ENCODE assay signal across 16 cellular contexts in the genomic region with DNA sequence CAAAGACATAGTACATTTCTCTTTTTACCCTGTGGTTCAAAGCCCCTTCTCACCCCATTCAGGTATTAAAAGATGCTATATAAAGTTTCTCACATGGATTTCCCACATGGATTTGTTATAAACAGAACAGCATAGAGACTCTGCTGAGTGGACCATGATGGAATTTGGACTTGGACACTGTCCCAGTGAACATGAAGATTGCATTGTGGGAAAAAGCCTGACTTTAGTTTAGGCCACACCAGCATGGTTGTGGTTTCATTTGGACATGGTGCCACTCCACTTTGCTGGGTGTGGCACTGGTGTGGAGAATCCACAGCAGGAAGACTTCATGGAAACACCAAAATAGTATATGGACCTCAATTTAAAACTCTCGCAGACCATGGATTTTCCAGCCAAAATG.
A peak's percentile ranks its signal among the peaks of the same experiment; 100 is the strongest.
DNase-seq lines count a peak whose midpoint lies in the region; ATAC-seq and TF ChIP-seq lines count a peak whose summit lies in the region.
"Had no signal": no experiment of that assay in that cellular context is flagged by ENCODE, and none has a peak within 500 bp of the region (broad histone marks: within the 10 kb centered on the region; RNA-seq: fewer than 3 reads in every experiment).

No MANE protein-coding gene starts in this region.

- DNase-seq in BJ (ENCODE audit: low read depth) (peak; percentile 73), NCI-H226 (peak; percentile 58), fibroblast of lung (ENCODE audit: low read depth in 2 of 2) (peak; percentile 80 to 84), mesendoderm (no peak), lower leg skin (ENCODE audit: low spot score in 2 of 2) (no peak)
- DNase-seq in activated naive CD4-positive, alpha-beta T cell treated with anti-CD3 and anti-CD28 coated beads, Interleukin-2, amount 50 U/mL, for 72 hours (ENCODE audit: low spot score in 2 of 2) = no peak
- DNase-seq in central memory CD4-positive, alpha-beta T cell = no peak
- DNase-seq: activated CD4-positive, alpha-beta T cell treated with anti-CD3 and anti-CD28 coated beads for 36 hours; activated T-cell treated with anti-CD3 and anti-CD28 coated beads, Interleukin-2, amount 50 U/mL, for 1 hour; NCI-H1092; NCI-H446 treated with DMSO at 0.1 percent for 48 hours; pancreas; T-helper 2 cell; thyroid gland had no signal

- H3K36me3 Mint-ChIP-seq in activated naive CD4-positive, alpha-beta T cell treated with anti-CD3 and anti-CD28 coated beads, Interleukin-2, amount 50 U/mL, for 72 hours = peaks cover 4 to 7% of the 10 kb centered on the region in 2 donors

- peak overlapping the region; percentile 81 for H3K4ac ChIP-seq in mesendoderm (ENCODE audit: low read depth, low read length)

- H3K4me2 ChIP-seq in fibroblast of lung (ENCODE audit: extremely low read depth, insufficient read depth, low read length) (peak overlapping the region; percentile 9), mesendoderm (ENCODE audit: low read length) (no peak overlapping the region)
- H3K4me2 ChIP-seq: BLaER1 treated with 17β-estradiol and CSF1 and Interleukin-3, amounts not matched to agents 10 nM and 100 nM had no signal

- ATAC-seq in activated naive CD4-positive, alpha-beta T cell treated with anti-CD3 and anti-CD28 coated beads, Interleukin-2, amount 50 U/mL, for 72 hours = no peak
- no peak for ATAC-seq in GM19395 (IDR thresholded peaks at IDR 0.05; ENCODE audit: unreplicated experiment)
- ATAC-seq: activated CD4-positive, alpha-beta T cell treated with anti-CD3 and anti-CD28 coated beads for 36 hours had no signal

- no peaks in the 10 kb centered on the region for H3K4me1 ChIP-seq in fibroblast of lung (ENCODE audit: control insufficient read depth, extremely low read depth, insufficient read depth, low read length)
- H3K4me1 ChIP-seq in mesendoderm (ENCODE audit: control insufficient read depth, low read depth, low read length) = peaks cover 18% of the 10 kb centered on the region
- H3K4me1 ChIP-seq: pancreas, thyroid gland had no signal

- H2BK120ac ChIP-seq in mesendoderm (ENCODE audit: low read depth, low read length) = peak overlapping the region; percentile 82

- no CpG with 5 or more reads among the region's 1 CpG for WGBS in mesendoderm (ENCODE audit: extremely low coverage, insufficient coverage, low lambda C conversion rate)
- 84 to 94% methylated on average over 1 of the region's 1 CpG for WGBS in lower leg skin, 2 donors

- no peak overlapping the region for H2BK15ac ChIP-seq in mesendoderm (replicated peaks; ENCODE audit: low read depth)

- no peak overlapping the region for H3K27ac ChIP-seq in fibroblast of lung (ENCODE audit: insufficient read depth, low read length)
- no peak overlapping the region for H3K27ac ChIP-seq in mesendoderm (ENCODE audit: low read depth, low read length)
- H3K27ac ChIP-seq: BLaER1 treated with 17β-estradiol and CSF1 and Interleukin-3, amounts not matched to agents 10 nM and 100 nM; pancreas; thyroid gland had no signal

- CTCF ChIA-PET in BJ (lab: Yijun Ruan, JAX) = no interaction called here

- TF ChIP-seq CTCF in BJ (IDR thresholded peaks at IDR 0.05; ENCODE audit: insufficient read depth, low read depth, low read length) = no peak
- TF ChIP-seq CTCF in fibroblast of lung (conservative IDR thresholded peaks at IDR 0.05 in 1 of 2, IDR thresholded peaks at IDR 0.05 in 1 of 2; ENCODE audit: low read depth in 1 of 2, low read length in 2 of 2) = no peak
- TF ChIP-seq CTCF in lower leg skin (IDR thresholded peaks at IDR 0.05) = no peak

- peak overlapping the region; percentile 3 for H3K56ac ChIP-seq in mesendoderm (ENCODE audit: low read length)

- H3K79me2 ChIP-seq in fibroblast of lung (ENCODE audit: control insufficient read depth, insufficient read depth, low read length) (no peaks in the 10 kb centered on the region), mesendoderm (ENCODE audit: control insufficient read depth, insufficient read depth, low read length) (no peaks in the 10 kb centered on the region)

- no peak for TF ChIP-seq POLR2A in lower leg skin (IDR thresholded peaks at IDR 0.05)

- no peak overlapping the region for H4K5ac ChIP-seq in mesendoderm (ENCODE audit: low read length)

- H3K9ac ChIP-seq in fibroblast of lung (ENCODE audit: insufficient read depth, low read length) (no peak overlapping the region), mesendoderm (ENCODE audit: low read length) (no peak overlapping the region)
- H3K9ac ChIP-seq: BLaER1 treated with 17β-estradiol and CSF1 and Interleukin-3, amounts not matched to agents 10 nM and 100 nM had no signal

- H2AK5ac ChIP-seq in mesendoderm (ENCODE audit: low read length) = no peak overlapping the region

- intact Hi-C loops in lower leg skin (cut with DNase I; ENCODE audit: low total_unique reads) = no loop called here

- no peaks in the 10 kb centered on the region for H3K9me3 Mint-ChIP-seq in activated naive CD4-positive, alpha-beta T cell treated with anti-CD3 and anti-CD28 coated beads, Interleukin-2, amount 50 U/mL, for 72 hours

- no peaks in the 10 kb centered on the region for H4K20me1 ChIP-seq in fibroblast of lung (ENCODE audit: control insufficient read depth, extremely low read depth, insufficient read depth, low read length)

- H3K27ac Mint-ChIP-seq in activated naive CD4-positive, alpha-beta T cell treated with anti-CD3 and anti-CD28 coated beads, Interleukin-2, amount 50 U/mL, for 72 hours = no peak overlapping the region
- H3K27ac Mint-ChIP-seq: activated CD4-positive, alpha-beta T cell treated with anti-CD3 and anti-CD28 coated beads for 36 hours had no signal

- POLR2A ChIA-PET in BJ (lab: Charles Lee) = no interaction called here

- no peak overlapping the region for H2AFZ ChIP-seq in fibroblast of lung (ENCODE audit: low read length)

- H3K18ac ChIP-seq in mesendoderm (ENCODE audit: low read length) = no peak overlapping the region

- no peak overlapping the region for H3K4me3 ChIP-seq in BJ (ENCODE audit: low read depth, low read length)
- no peak overlapping the region for H3K4me3 ChIP-seq in fibroblast of lung (replicated peaks in 1 of 4; ENCODE audit: control extremely low read depth in 1 of 4, insufficient read depth in 1 of 4, low read depth in 3 of 4, low read length in 4 of 4)
- H3K4me3 ChIP-seq in mesendoderm (ENCODE audit: low read length) = no peak overlapping the region
- no peak overlapping the region for H3K4me3 ChIP-seq in lower leg skin (ENCODE audit: low read depth, poor library complexity, severe bottlenecking)
- H3K4me3 ChIP-seq: BLaER1 treated with 17β-estradiol and CSF1 and Interleukin-3, amounts not matched to agents 10 nM and 100 nM; pancreas; thyroid gland had no signal

- H3K36me3 ChIP-seq in BJ (ENCODE audit: control insufficient read depth, insufficient read depth, low read length) (0 out of 2 replicates have a peak, but pooled peaks cover 1% of the 10 kb centered on the region), fibroblast of lung (ENCODE audit: control insufficient read depth, insufficient read depth, low read length) (no peaks in the 10 kb centered on the region), mesendoderm (ENCODE audit: control insufficient read depth, insufficient read depth, low read length) (no peaks in the 10 kb centered on the region)
- H3K36me3 ChIP-seq: pancreas, thyroid gland had no signal

- H3K27me3 ChIP-seq in BJ (ENCODE audit: control insufficient read depth, insufficient read depth, low read length) (no peaks in the 10 kb centered on the region; the same call in none of the 2 replicates), fibroblast of lung (ENCODE audit: control insufficient read depth, insufficient read depth, low read length) (no peaks in the 10 kb centered on the region), mesendoderm (ENCODE audit: insufficient read depth, low read length, poor library complexity) (no peaks in the 10 kb centered on the region)
- H3K27me3 ChIP-seq: BLaER1 treated with 17β-estradiol and CSF1 and Interleukin-3, amounts not matched to agents 10 nM and 100 nM; pancreas; thyroid gland had no signal

- no peaks in the 10 kb centered on the region for H3K79me1 ChIP-seq in mesendoderm (ENCODE audit: low read length)

- H3K9me3 ChIP-seq in fibroblast of lung (ENCODE audit: control insufficient read depth, insufficient read depth, low read depth, low read length) = no peaks in the 10 kb centered on the region
- H3K9me3 ChIP-seq: BLaER1 treated with 17β-estradiol and CSF1 and Interleukin-3, amounts not matched to agents 10 nM and 100 nM; pancreas; thyroid gland had no signal

- H2BK5ac ChIP-seq in mesendoderm (ENCODE audit: low read length) = no peak overlapping the region

- H4K8ac ChIP-seq in mesendoderm (ENCODE audit: low read depth, low read length) = no peak overlapping the region

- H3K23ac ChIP-seq in mesendoderm (ENCODE audit: low read length) = no peak overlapping the region

Comparison
In these comparisons a context has a peak if more than half of its experiments do, and no peak if none do; other contexts are left out.
1. DNase-seq: peak in BJ (single experiment), NCI-H226 (single experiment) and fibroblast of lung (2 of 2); none in mesendoderm (single experiment), activated naive CD4-positive, alpha-beta T cell treated with anti-CD3 and anti-CD28 coated beads, Interleukin-2, amount 50 U/mL, for 72 hours (0 of 2), central memory CD4-positive, alpha-beta T cell (single experiment) and lower leg skin (0 of 2).